1 cellular context compared by ENCODE assay signal in genomic region chr5:170743876-170744212, GRCh38.
TF ChIP-seq lines count a peak whose summit lies in the region.

No MANE protein-coding gene starts in this region.

TF ChIP-seq in GM23338, 12 proteins besides CTCF, POLR2A, EP300 and RAD21 (continued from another document):
- TF ChIP-seq POLR2AphosphoS5 (IDR thresholded peaks at IDR 0.05; ENCODE audit: low read depth), result peak; percentile 20; the same call in 1 of the 2 replicates
- TF ChIP-seq ZNF331 (CRISPR knock-in tag; IDR thresholded peaks at IDR 0.05; ENCODE audit: low read depth), result no peak
- TF ChIP-seq NANOG (IDR thresholded peaks at IDR 0.05; ENCODE audit: borderline replicate concordance), result no peak
TF ChIP-seq in GM23338: peak in this region for 2.
